Comparison of ENCODE assay signal across 20 cellular contexts in the genomic region with DNA sequence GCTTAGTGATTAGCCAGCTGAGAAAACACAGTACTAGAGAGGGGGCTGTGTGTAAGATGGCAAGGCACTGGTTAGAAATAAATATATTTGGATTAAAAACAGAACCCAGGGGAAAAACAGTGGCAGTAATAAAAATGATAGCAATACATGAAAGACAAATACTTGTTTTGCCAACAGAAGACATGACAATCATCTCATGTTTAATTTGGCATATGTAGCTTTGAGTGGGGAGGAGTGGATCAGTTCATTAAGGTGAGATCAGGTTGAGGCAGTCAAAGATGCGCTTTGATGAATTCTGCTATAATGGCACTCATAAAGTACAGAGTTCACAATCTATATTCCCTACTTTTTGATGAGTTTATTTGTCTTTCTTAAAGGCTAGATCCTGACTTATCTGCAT. TPM values are rescaled to one million over a fixed set of nuclear protein-coding genes. Genes with fewer than 3 reads are reported as not detected.
A peak's percentile ranks its signal among the peaks of the same experiment; 100 is the strongest.
DNase-seq lines count a peak whose midpoint lies in the region; ATAC-seq, FAIRE-seq and TF ChIP-seq lines count a peak whose summit lies in the region.
"Had no signal": no experiment of that assay in that cellular context is flagged by ENCODE, and none has a peak within 500 bp of the region (broad histone marks: within the 10 kb centered on the region; RNA-seq: fewer than 3 reads in every experiment).

No MANE protein-coding gene starts in this region.

- no peaks in the 10 kb centered on the region for H3K36me3 ChIP-seq in CD8-positive, alpha-beta T cell (ENCODE audit: insufficient read depth, low read length)
- no peaks in the 10 kb centered on the region for H3K36me3 ChIP-seq in uterus

- POLR2A ChIA-PET in A549 (lab: Yijun Ruan, JAX): no interaction called here
- POLR2A ChIA-PET in CD8-positive, alpha-beta T cell (lab: Charles Lee): interaction anchor here (1.6 kb wide), 1 partner anchor 9 kb away, joined by 3 read pairs; no protein-coding TSS in a partner anchor

- H3K4me3 ChIP-seq in A549: no peak overlapping the region
- no peak overlapping the region for H3K4me3 ChIP-seq in CD8-positive, alpha-beta T cell (ENCODE audit: low read depth, low read length)
- no peak overlapping the region for H3K4me3 ChIP-seq in uterus
- H3K4me3 ChIP-seq: BLaER1 treated with 17β-estradiol and CSF1 and Interleukin-3, amounts not matched to agents 10 nM and 100 nM; HAP-1 had no signal

- TF ChIP-seq POLR2A in A549 (IDR thresholded peaks at IDR 0.05; ENCODE audit: low read length): no peak
- no peak for TF ChIP-seq POLR2A in uterus (IDR thresholded peaks at IDR 0.05)

- H3K27me3 Mint-ChIP-seq in CD8-positive, alpha-beta T cell (ENCODE audit: low read depth): no peaks in the 10 kb centered on the region
- H3K27me3 Mint-ChIP-seq in progenitor cell of endocrine pancreas: no peaks in the 10 kb centered on the region
- H3K27me3 Mint-ChIP-seq: CD4-positive, alpha-beta memory T cell had no signal

- H3K27me3 ChIP-seq in CD8-positive, alpha-beta T cell (ENCODE audit: insufficient read depth, low read length): no peaks in the 10 kb centered on the region
- H3K27me3 ChIP-seq in uterus: no peaks in the 10 kb centered on the region
- H3K27me3 ChIP-seq: BE2C; BLaER1 treated with 17β-estradiol and CSF1 and Interleukin-3, amounts not matched to agents 10 nM and 100 nM had no signal

- no peak for TF ChIP-seq RAD21 in A549 (conservative IDR thresholded peaks at IDR 0.05 in 1 of 2, IDR thresholded peaks at IDR 0.05 in 1 of 2)

- no peak overlapping the region for H3K4me2 ChIP-seq in A549
- H3K4me2 ChIP-seq: BLaER1 treated with 17β-estradiol and CSF1 and Interleukin-3, amounts not matched to agents 10 nM and 100 nM had no signal

- no peak for FAIRE-seq in A549 (lab: Jason Lieb, UNC)
- FAIRE-seq: A204.1, G401.6, H54 had no signal

- no peak for ATAC-seq in A549
- no peak for ATAC-seq in CD8-positive, alpha-beta T cell
- ATAC-seq in HG03571 (IDR thresholded peaks at IDR 0.05; ENCODE audit: unreplicated experiment): no peak
- no peak for ATAC-seq in HG02623 (IDR thresholded peaks at IDR 0.05; ENCODE audit: unreplicated experiment)

- H3K9me3 Mint-ChIP-seq in CD8-positive, alpha-beta T cell: no peaks in the 10 kb centered on the region
- no peaks in the 10 kb centered on the region for H3K9me3 Mint-ChIP-seq in progenitor cell of endocrine pancreas (ENCODE audit: low read depth)
- H3K9me3 Mint-ChIP-seq: CD4-positive, alpha-beta memory T cell had no signal

- H3K27ac ChIP-seq in A549 (peak overlapping the region; percentile 43 to 95; a peak in 1 of 6 replicates), uterus (no peak overlapping the region)
- no peak overlapping the region for H3K27ac ChIP-seq in CD8-positive, alpha-beta T cell (ENCODE audit: low read depth, low read length)
- H3K27ac ChIP-seq: BLaER1 treated with 17β-estradiol and CSF1 and Interleukin-3, amounts not matched to agents 10 nM and 100 nM had no signal

- intact Hi-C loops in CD8-positive, alpha-beta T cell (cut with DNase I, micrococcal nuclease): no loop called here
- intact Hi-C loops in uterus (cut with DNase I; ENCODE audit: low total_unique reads): no loop called here

- H3K27ac Mint-ChIP-seq in CD8-positive, alpha-beta T cell: peak overlapping the region; percentile 23
- H3K27ac Mint-ChIP-seq in progenitor cell of endocrine pancreas: peak overlapping the region; percentile 8
- H3K27ac Mint-ChIP-seq: HFFc6 had no signal

- H3K4me1 ChIP-seq in A549: peaks cover 51% of the 10 kb centered on the region
- no peaks in the 10 kb centered on the region for H3K4me1 ChIP-seq in CD8-positive, alpha-beta T cell (ENCODE audit: insufficient read depth, low read length)
- H3K4me1 ChIP-seq in uterus: no peaks in the 10 kb centered on the region

- H3K4me1 Mint-ChIP-seq in CD8-positive, alpha-beta T cell (ENCODE audit: low read depth): no peaks in the 10 kb centered on the region
- peaks cover 50% of the 10 kb centered on the region for H3K4me1 Mint-ChIP-seq in progenitor cell of endocrine pancreas (ENCODE audit: low read depth)

- DNase-seq in A549 (ENCODE audit: low read depth in 1 of 2, low spot score in 1 of 2) (no peak), progenitor cell of endocrine pancreas (ENCODE audit: low spot score, unreplicated experiment) (no peak), uterus (no peak)
- no peak for DNase-seq in CD8-positive, alpha-beta T cell
- DNase-seq: ACHN; AML-193; BE2C; Caco-2; CD4-positive, alpha-beta memory T cell; DMS153; DND-41; GOT3; HFFc6 had no signal

- TF ChIP-seq CTCF in A549 (IDR thresholded peaks at IDR 0.05): no peak
- no peak for TF ChIP-seq CTCF in CD8-positive, alpha-beta T cell (IDR thresholded peaks at IDR 0.05)
- no peak for TF ChIP-seq CTCF in progenitor cell of endocrine pancreas (IDR thresholded peaks at IDR 0.05; ENCODE audit: unreplicated experiment)
- TF ChIP-seq CTCF in uterus (IDR thresholded peaks at IDR 0.05): no peak

- peaks cover 25% of the 10 kb centered on the region for H3K36me3 Mint-ChIP-seq in CD8-positive, alpha-beta T cell
- peaks cover 5% of the 10 kb centered on the region for H3K36me3 Mint-ChIP-seq in progenitor cell of endocrine pancreas (ENCODE audit: insufficient read depth)

- H3K9me3 ChIP-seq in A549 (no peaks in the 10 kb centered on the region), uterus (no peaks in the 10 kb centered on the region)
- H3K9me3 ChIP-seq in CD8-positive, alpha-beta T cell (ENCODE audit: low read length): no peaks in the 10 kb centered on the region
- H3K9me3 ChIP-seq: BE2C; BLaER1 treated with 17β-estradiol and CSF1 and Interleukin-3, amounts not matched to agents 10 nM and 100 nM; Caco-2; HAP-1 had no signal

- WGBS in A549 (ENCODE audit: missing lambda C conversion rate): 100% methylated on average over 1 of the region's 1 CpG

- no peak for TF ChIP-seq EP300 in A549 (IDR thresholded peaks at IDR 0.05)

- CTCF ChIA-PET in A549 (lab: Yijun Ruan, JAX): interaction anchor here (1.4 kb wide), 1 partner anchor 124 kb away, joined by 3 read pairs; no protein-coding TSS in a partner anchor
- CTCF ChIA-PET in CD8-positive, alpha-beta T cell (lab: Charles Lee): interaction anchor here (1.0 kb wide), 1 partner anchor 110 kb away, joined by 3 read pairs; no protein-coding TSS in a partner anchor

- no peak overlapping the region for H3K4me3 Mint-ChIP-seq in CD8-positive, alpha-beta T cell
- H3K4me3 Mint-ChIP-seq in progenitor cell of endocrine pancreas (ENCODE audit: low read depth): no peak overlapping the region
- H3K4me3 Mint-ChIP-seq: CD4-positive, alpha-beta memory T cell; HFFc6 had no signal

TF ChIP-seq in A549, 52 proteins besides CTCF, POLR2A, EP300 and RAD21 (continues in another document):
- TF ChIP-seq EHF (CRISPR knock-in tag; IDR thresholded peaks at IDR 0.05): no peak
- no peak for TF ChIP-seq KDM1A (IDR thresholded peaks at IDR 0.05; ENCODE audit: low read depth)
- TF ChIP-seq TFCP2L1 (CRISPR knock-in tag; IDR thresholded peaks at IDR 0.05): no peak
- TF ChIP-seq, protein P1, sequence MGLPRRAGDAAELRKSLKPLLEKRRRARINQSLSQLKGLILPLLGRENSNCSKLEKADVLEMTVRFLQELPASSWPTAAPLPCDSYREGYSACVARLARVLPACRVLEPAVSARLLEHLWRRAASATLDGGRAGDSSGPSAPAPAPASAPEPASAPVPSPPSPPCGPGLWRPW (IDR thresholded peaks at IDR 0.05): no peak
- no peak for TF ChIP-seq POLR2AphosphoS2 (conservative IDR thresholded peaks at IDR 0.05; ENCODE audit: low read length)
- TF ChIP-seq GATA3 (IDR thresholded peaks at IDR 0.05; ENCODE audit: borderline replicate concordance): no peak
- no peak for TF ChIP-seq HOXA7 (CRISPR knock-in tag; IDR thresholded peaks at IDR 0.05)
- TF ChIP-seq RFX5 (IDR thresholded peaks at IDR 0.05): no peak
- TF ChIP-seq, protein P2, sequence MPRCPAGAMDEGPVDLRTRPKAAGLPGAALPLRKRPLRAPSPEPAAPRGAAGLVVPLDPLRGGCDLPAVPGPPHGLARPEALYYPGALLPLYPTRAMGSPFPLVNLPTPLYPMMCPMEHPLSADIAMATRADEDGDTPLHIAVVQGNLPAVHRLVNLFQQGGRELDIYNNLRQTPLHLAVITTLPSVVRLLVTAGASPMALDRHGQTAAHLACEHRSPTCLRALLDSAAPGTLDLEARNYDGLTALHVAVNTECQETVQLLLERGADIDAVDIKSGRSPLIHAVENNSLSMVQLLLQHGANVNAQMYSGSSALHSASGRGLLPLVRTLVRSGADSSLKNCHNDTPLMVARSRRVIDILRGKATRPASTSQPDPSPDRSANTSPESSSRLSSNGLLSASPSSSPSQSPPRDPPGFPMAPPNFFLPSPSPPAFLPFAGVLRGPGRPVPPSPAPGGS (IDR thresholded peaks at IDR 0.05): no peak
- no peak for TF ChIP-seq SMC3 (IDR thresholded peaks at IDR 0.05)
- no peak for TF ChIP-seq FOSL2 (IDR thresholded peaks at IDR 0.05)
- TF ChIP-seq FOSL2 (CRISPR knock-in tag; IDR thresholded peaks at IDR 0.05): no peak
- no peak for TF ChIP-seq ZSCAN20 (CRISPR knock-in tag; IDR thresholded peaks at IDR 0.05)

RNA-seq across cellular contexts. Expression of gene HGD, which starts 3.4 kb away (rescaled TPM):
- polyA plus RNA-seq in A549 (2011; rRNA removed) (101 and 141 TPM in 2 replicates), A549 (2017; fragmentation: RNase III; extraction: RNeasy Plus Mini Kit Qiagen cat#74134 plus additional on column Dnase treatment) (35.1 to 48.8 TPM (median 46.1 TPM) in 3 replicates)
- polyA plus RNA-seq in A549 (2012; cell fraction: cytosol; rRNA removed): 19.8 and 26.4 TPM in 2 replicates
- 21.9 and 30.8 TPM in 2 replicates for polyA plus RNA-seq in A549 (2012; cell fraction: nucleus; rRNA removed)
- 62.5 and 91.7 TPM in 2 replicates for polyA minus RNA-seq in A549 (2011; rRNA and poly(A)+ RNA removed)
- 1 to 10 TPM; 3.1 to 3.2 TPM for total RNA-seq in CD8-positive, alpha-beta T cell
- total RNA-seq in progenitor cell of endocrine pancreas (11.9 and 27.8 TPM in 2 replicates), uterus (1 to 10 TPM in 2 of 4 donors, under 1 TPM in 1, not detected in 1; 0.98 to 7.4 (median 6.4) TPM)
- polyA plus RNA-seq: CD4-positive, alpha-beta memory T cell had no signal

RNA-seq across cellular contexts. Expression of gene RABL3, which starts 56.9 kb away (rescaled TPM):
- polyA plus RNA-seq in A549 (2011; rRNA removed) (14.0 and 17.6 TPM in 2 replicates), A549 (2017; fragmentation: RNase III; extraction: RNeasy Plus Mini Kit Qiagen cat#74134 plus additional on column Dnase treatment) (28.2 to 31.7 TPM (median 29.0 TPM) in 3 replicates)
- 2.4 and 2.7 TPM in 2 replicates for polyA plus RNA-seq in A549 (2012; cell fraction: cytosol; rRNA removed)
- polyA plus RNA-seq in A549 (2012; cell fraction: nucleus; rRNA removed): 0.94 and 1.8 TPM in 2 replicates
- polyA minus RNA-seq in A549 (2011; rRNA and poly(A)+ RNA removed): 3.8 and 5.8 TPM in 2 replicates
- 10 to 100 TPM; 14.0 to 15.2 TPM for total RNA-seq in CD8-positive, alpha-beta T cell
- total RNA-seq in progenitor cell of endocrine pancreas (24.9 and 26.4 TPM in 2 replicates), uterus (10 to 100 TPM in 3 of 4 donors, 1 to 10 TPM in 1; 9.1 to 54.6 (median 31.7) TPM)

RNA-seq across cellular contexts. Expression of gene GTF2E1, which starts 57.1 kb away (rescaled TPM):
- polyA plus RNA-seq in A549 (2011; rRNA removed) (20.0 and 26.8 TPM in 2 replicates), A549 (2017; fragmentation: RNase III; extraction: RNeasy Plus Mini Kit Qiagen cat#74134 plus additional on column Dnase treatment) (16.4 to 19.7 TPM (median 18.6 TPM) in 3 replicates)
- polyA plus RNA-seq in A549 (2012; cell fraction: cytosol; rRNA removed): 8.2 and 8.5 TPM in 2 replicates
- polyA plus RNA-seq in A549 (2012; cell fraction: nucleus; rRNA removed): 4.9 and 7.4 TPM in 2 replicates
- polyA minus RNA-seq in A549 (2011; rRNA and poly(A)+ RNA removed): 30.5 and 31.9 TPM in 2 replicates
- total RNA-seq in CD8-positive, alpha-beta T cell: 1 to 10 TPM; 5.8 to 7.8 TPM
- total RNA-seq in progenitor cell of endocrine pancreas (28.3 and 31.2 TPM in 2 replicates), uterus (10 to 100 TPM; 11.0 to 38.5 (median 16.6) TPM)

Comparison
In these comparisons a context has a peak if more than half of its experiments do, and no peak if none do; other contexts are left out.
1. H3K27ac ChIP-seq: peak in A549 (2 of 2); none in CD8-positive, alpha-beta T cell (single experiment) and uterus (0 of 2).